25 cellular contexts compared by ENCODE assay signal in genomic region chr22:22001664-22002525, GRCh38.
"Had no signal": no experiment of that assay in that cellular context is flagged by ENCODE, and none has a peak within 500 bp of the region (broad histone marks: within the 10 kb centered on the region; RNA-seq: fewer than 3 reads in every experiment).

No MANE protein-coding gene starts in this region.

- H3K36me3 ChIP-seq: neural progenitor cell, ovary, right lobe of liver, sigmoid colon, stomach, thoracic aorta, thyroid gland, tibial nerve, upper lobe of left lung, vagina had no signal

- H3K27ac ChIP-seq: neural progenitor cell, ovary, parathyroid adenoma, psoas muscle, right lobe of liver, sigmoid colon, stomach, thoracic aorta, thyroid gland, tibial nerve, upper lobe of left lung, vagina had no signal

- H3K27me3 ChIP-seq: ovary, right lobe of liver, sigmoid colon, stomach, thyroid gland, tibial nerve, upper lobe of left lung, vagina had no signal

- DNase-seq: natural killer cell; occipital lobe; ovary; posterior cingulate gyrus; psoas muscle; right cardiac atrium; right lobe of liver; sigmoid colon; small intestine; stimulated activated CD4-positive, alpha-beta T cell treated with anti-CD3 and anti-CD28 coated beads, Interleukin-15, amount 100 ng/mL, for 24 hours; stimulated activated CD4-positive, alpha-beta T cell treated with anti-CD3 and anti-CD28 coated beads, Interleukin-2, amount 100 ng/mL, for 24 hours; stimulated activated CD4-positive, alpha-beta T cell treated with anti-CD3 and anti-CD28 coated beads, Interleukin-2, amount 100 ng/mL, for 48 hours; stimulated activated CD4-positive, alpha-beta T cell treated with anti-CD3 and anti-CD28 coated beads, Interleukin-4, amount 100 ng/mL, for 24 hours; stimulated activated naive B cell treated with anti-CD40 and anti-IgM and Interleukin-4, amounts not matched to agents 10 μg/mL and 1 μg/mL and 100 μg/mL, for 72 hours; stimulated activated naive CD4-positive, alpha-beta T cell treated with Interleukin-2 at 50 U/mL for 16 hours; stomach; thyroid gland; trophoblast cell; upper lobe of left lung had no signal

- H3K4me3 ChIP-seq: neural progenitor cell, ovary, psoas muscle, right lobe of liver, sigmoid colon, stomach, thoracic aorta, thyroid gland, tibial nerve, upper lobe of left lung, vagina had no signal

- ATAC-seq: natural killer cell; psoas muscle; right cardiac atrium; right lobe of liver; stimulated activated effector memory CD8-positive, alpha-beta T cell treated with anti-CD3 and anti-CD28 coated beads, Interleukin-12 subunit alpha, Interleukin-12 subunit beta, amount 100 ng/mL, for 72 hours; stimulated activated naive B cell treated with anti-CD40 and anti-IgM and Interleukin-4, amounts not matched to agents 10 μg/mL and 1 μg/mL and 100 μg/mL, for 72 hours had no signal
